8 cellular contexts compared by ENCODE assay signal in the genomic region with DNA sequence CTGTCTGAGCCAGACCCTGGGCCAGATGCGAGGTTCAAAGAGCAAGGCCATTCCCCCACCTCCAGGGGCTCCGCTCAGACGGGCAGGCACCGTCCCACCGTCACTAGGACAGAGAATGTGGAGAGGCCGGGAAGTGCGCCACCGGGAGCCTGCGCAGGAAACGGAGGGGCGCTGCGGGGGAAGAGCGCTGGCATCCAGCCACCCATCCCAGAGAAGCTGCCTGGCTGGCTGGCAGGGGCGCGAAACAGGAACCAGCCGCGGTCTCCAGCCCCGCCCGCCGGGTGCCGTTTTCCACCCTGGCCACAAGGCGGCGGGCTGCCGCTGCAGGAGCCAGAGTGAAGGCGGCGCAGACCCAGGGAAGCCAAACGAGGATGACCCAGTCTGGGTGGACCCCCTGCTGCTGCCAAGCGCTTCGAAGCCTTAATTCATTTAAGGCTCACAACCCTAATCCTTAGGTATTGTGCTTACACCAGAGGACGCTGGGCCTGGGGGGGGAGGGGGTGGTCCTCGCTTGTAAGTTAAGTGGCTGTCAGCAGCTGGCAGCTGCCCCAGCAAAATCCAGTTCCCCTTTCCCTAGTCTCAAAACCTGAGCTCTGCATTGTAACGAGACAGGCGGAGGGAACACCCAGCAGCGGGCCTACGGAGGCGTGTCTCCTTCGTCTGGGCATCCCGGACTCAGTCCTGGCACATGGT.
DNase-seq lines count a peak whose midpoint lies in the region; ATAC-seq lines count a peak whose summit lies in the region.
"Not testable (repeated sequence)": the region's sequence is repeated elsewhere in the genome, so short reads cannot be mapped to it uniquely, and the experiment has no call there.

No MANE protein-coding gene starts in this region.

- not testable (repeated sequence) for H3K36me3 Mint-ChIP-seq in CD4-positive, CD25-positive, alpha-beta regulatory T cell; activated CD8-positive, alpha-beta memory T cell treated with anti-CD3 and anti-CD28 coated beads, Interleukin-2, amount 10 ng/mL, durations not matched to agents 7 days and 5 days

- H3K27ac ChIP-seq in CD4-positive, CD25-positive, alpha-beta regulatory T cell (ENCODE audit: insufficient read depth, low read length, poor library complexity, severe bottlenecking): not testable (repeated sequence)

- peak overlapping the region in 2 of 3 donors; percentile 31 to 89 for H3K27ac Mint-ChIP-seq in CD4-positive, CD25-positive, alpha-beta regulatory T cell
- peak overlapping the region; percentile 40 for H3K27ac Mint-ChIP-seq in activated CD8-positive, alpha-beta memory T cell treated with anti-CD3 and anti-CD28 coated beads, Interleukin-2, amount 10 ng/mL, durations not matched to agents 7 days and 5 days

- H3K9me3 ChIP-seq in CD4-positive, CD25-positive, alpha-beta regulatory T cell (ENCODE audit: control insufficient read depth in 2 of 2, low read length in 2 of 2); NT2/D1 (ENCODE audit: insufficient read depth, low read length): not testable (repeated sequence)

- peak overlapping the region; percentile 41 to 87 (median 64) for H3K4me3 Mint-ChIP-seq in CD4-positive, CD25-positive, alpha-beta regulatory T cell
- peak overlapping the region; percentile 58 for H3K4me3 Mint-ChIP-seq in activated CD8-positive, alpha-beta memory T cell treated with anti-CD3 and anti-CD28 coated beads, Interleukin-2, amount 10 ng/mL, durations not matched to agents 7 days and 5 days

- ATAC-seq in CD4-positive, CD25-positive, alpha-beta regulatory T cell (ENCODE audit: low read depth in 2 of 2): peak; percentile 62 to 63
- ATAC-seq in GM21367 (IDR thresholded peaks at IDR 0.05; ENCODE audit: unreplicated experiment): peak; percentile 50
- peak; percentile 59 for ATAC-seq in activated CD8-positive, alpha-beta memory T cell treated with anti-CD3 and anti-CD28 coated beads, Interleukin-2, amount 10 ng/mL, durations not matched to agents 7 days and 5 days

- H3K27me3 Mint-ChIP-seq in CD4-positive, CD25-positive, alpha-beta regulatory T cell: peaks cover 13% of the 10 kb centered on the region
- H3K27me3 Mint-ChIP-seq in activated CD8-positive, alpha-beta memory T cell treated with anti-CD3 and anti-CD28 coated beads, Interleukin-2, amount 10 ng/mL, durations not matched to agents 7 days and 5 days: peaks cover 19% of the 10 kb centered on the region

- not testable (repeated sequence) for H3K36me3 ChIP-seq in CD4-positive, CD25-positive, alpha-beta regulatory T cell (ENCODE audit: control insufficient read depth, insufficient read depth, low read length); NT2/D1 (ENCODE audit: insufficient read depth, insufficient read length, low read length)

- peak; percentile 55 to 77 (median 69) for DNase-seq in CD4-positive, CD25-positive, alpha-beta regulatory T cell
- DNase-seq in HuH-7.5 (ENCODE audit: low spot score): peak; percentile 87
- peak; percentile 46 for DNase-seq in NT2/D1 (ENCODE audit: low read depth, low spot score)
- peak; percentile 80 for DNase-seq in activated CD8-positive, alpha-beta memory T cell treated with anti-CD3 and anti-CD28 coated beads, Interleukin-2, amount 10 ng/mL, durations not matched to agents 7 days and 5 days
- peak; percentile 58 for DNase-seq in effector CD8-positive, alpha-beta T cell (lab: John Stamatoyannopoulos, UW)
- peak; percentile 86 to 94 for DNase-seq in lung microvascular endothelial cell (ENCODE audit: low read depth in 2 of 2)
- DNase-seq in stimulated activated CD4-positive, alpha-beta T cell treated with anti-CD3 and anti-CD28 coated beads, Interleukin-4, amount 100 ng/mL, for 1 hour: peak; percentile 74

- peaks cover 45% of the 10 kb centered on the region for H3K4me1 ChIP-seq in CD4-positive, CD25-positive, alpha-beta regulatory T cell (ENCODE audit: control insufficient read depth, insufficient read depth, low read length, poor library complexity, severe bottlenecking)
- peaks cover 20% of the 10 kb centered on the region for H3K4me1 ChIP-seq in NT2/D1 (ENCODE audit: insufficient read depth, insufficient read length)

- not testable (repeated sequence) for H3K4me3 ChIP-seq in CD4-positive, CD25-positive, alpha-beta regulatory T cell (ENCODE audit: low read depth, low read length)
- H3K4me3 ChIP-seq in NT2/D1 (ENCODE audit: insufficient read length, low read depth): peak overlapping the region; percentile 15

- CTCF ChIA-PET in activated CD8-positive, alpha-beta memory T cell treated with anti-CD3 and anti-CD28 coated beads, Interleukin-2, amount 10 ng/mL, durations not matched to agents 7 days and 5 days (lab: Charles Lee): interaction anchor here (0.7 to 2.3 kb wide), 9 partner anchors 11 to 185 kb away, joined by 3 to 9 read pairs (median 5); partner anchors contain the start of gene LRRC37A3

- H3K4me1 Mint-ChIP-seq in CD4-positive, CD25-positive, alpha-beta regulatory T cell: peaks cover 0 to 40% (median 9%) of the 10 kb centered on the region in 4 donors
- H3K4me1 Mint-ChIP-seq in activated CD8-positive, alpha-beta memory T cell treated with anti-CD3 and anti-CD28 coated beads, Interleukin-2, amount 10 ng/mL, durations not matched to agents 7 days and 5 days: peaks cover 28% of the 10 kb centered on the region

- not testable (repeated sequence) for H3K9me3 Mint-ChIP-seq in CD4-positive, CD25-positive, alpha-beta regulatory T cell; activated CD8-positive, alpha-beta memory T cell treated with anti-CD3 and anti-CD28 coated beads, Interleukin-2, amount 10 ng/mL, durations not matched to agents 7 days and 5 days (ENCODE audit: low read depth)

- not testable (repeated sequence) for H3K27me3 ChIP-seq in CD4-positive, CD25-positive, alpha-beta regulatory T cell (ENCODE audit: control insufficient read depth, insufficient read depth, low read length)
- H3K27me3 ChIP-seq in NT2/D1 (ENCODE audit: insufficient read depth, insufficient read length): peaks cover 69% of the 10 kb centered on the region

- peak overlapping the region; percentile 56 for H3K9ac ChIP-seq in NT2/D1 (ENCODE audit: insufficient read length, low read depth)
